Comparison of ENCODE assay signal across 26 cellular contexts in genomic region chr9:17993009-17993408, GRCh38.
"Had no signal": no experiment of that assay in that cellular context is flagged by ENCODE, and none has a peak within 500 bp of the region (broad histone marks: within the 10 kb centered on the region; RNA-seq: fewer than 3 reads in every experiment).

No MANE protein-coding gene starts in this region.

- H3K27ac Mint-ChIP-seq: immature natural killer cell, mesothelial cell of epicardium had no signal

- H3K9me3 Mint-ChIP-seq: mesothelial cell of epicardium had no signal

- H3K4me3 Mint-ChIP-seq: immature natural killer cell, mesothelial cell of epicardium had no signal

- H3K27ac ChIP-seq: coronary artery, dorsolateral prefrontal cortex, epithelial cell of prostate, esophagus squamous epithelium, gastrocnemius medialis, heart right ventricle, hepatocyte, left lung, lower lobe of right lung had no signal

- H3K27me3 ChIP-seq: esophagus squamous epithelium, gastrocnemius medialis, hepatocyte, left lung had no signal

- DNase-seq: dermis blood vessel endothelial cell; dorsolateral prefrontal cortex; effector CD4-positive, alpha-beta T cell; effector memory CD4-positive, alpha-beta T cell; erythroblast; esophagus squamous epithelium; foreskin fibroblast; foreskin melanocyte; gastrocnemius medialis; glutamatergic neuron; head of caudate nucleus; heart right ventricle; hypothalamus; immature natural killer cell; islet precursor cell; kidney; kidney glomerular epithelial cell; left lung; left ventricle myocardium superior; lower lobe of right lung; mesenchymal stem cell had no signal

- H3K4me3 ChIP-seq: coronary artery, dorsolateral prefrontal cortex, esophagus squamous epithelium, gastrocnemius medialis, heart right ventricle, hepatocyte, left lung, lower lobe of right lung had no signal

- FAIRE-seq: kidney had no signal

- H3K4me1 Mint-ChIP-seq: immature natural killer cell had no signal

- H3K36me3 Mint-ChIP-seq: immature natural killer cell, mesothelial cell of epicardium had no signal

- H3K36me3 ChIP-seq: esophagus squamous epithelium, gastrocnemius medialis, heart right ventricle, left lung, lower lobe of right lung had no signal

- H3K9me3 ChIP-seq: esophagus squamous epithelium, gastrocnemius medialis, heart right ventricle, left lung, lower lobe of right lung had no signal

- H3K4me1 ChIP-seq: esophagus squamous epithelium, gastrocnemius medialis, heart right ventricle, left lung, lower lobe of right lung had no signal

- ATAC-seq: esophagus mucosa, gastrocnemius medialis, heart right ventricle, left lung, left ventricle myocardium superior, lower lobe of right lung had no signal
